In the genomic region with DNA sequence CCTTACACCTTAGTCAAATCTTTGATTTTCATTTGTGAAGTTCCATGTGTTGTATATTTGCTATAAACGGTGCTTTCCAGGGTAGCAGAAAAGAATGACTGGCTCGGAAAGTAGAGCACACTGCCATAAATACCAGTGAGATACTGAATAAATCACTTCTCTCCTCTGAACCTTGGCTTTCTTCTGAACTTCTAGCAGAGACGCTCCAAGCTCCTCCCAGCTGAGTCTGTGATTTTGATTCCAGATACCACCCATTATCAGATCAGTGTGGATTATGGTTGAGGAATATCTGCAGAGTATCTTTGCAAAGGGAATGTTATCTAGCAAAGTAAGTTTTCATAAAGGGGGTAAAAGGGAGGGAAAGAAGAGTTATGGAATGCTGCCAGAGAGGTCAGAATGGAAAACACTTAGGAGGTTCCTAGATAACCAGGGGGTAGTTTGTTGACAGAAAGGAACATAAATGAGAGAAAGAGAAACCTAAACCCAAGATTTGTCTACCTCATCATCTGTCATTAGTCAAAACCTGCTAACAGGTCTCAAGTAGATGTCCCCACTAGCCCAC, we compare ENCODE assay signal across 18 cellular contexts.
DNase-seq lines count a peak whose midpoint lies in the region; ATAC-seq and TF ChIP-seq lines count a peak whose summit lies in the region.
"Had no signal": no experiment of that assay in that cellular context is flagged by ENCODE, and none has a peak within 500 bp of the region (broad histone marks: within the 10 kb centered on the region; RNA-seq: fewer than 3 reads in every experiment).

No MANE protein-coding gene starts in this region.

- no peak overlapping the region for H2BK120ac ChIP-seq in neuronal stem cell (ENCODE audit: low read depth, low read length)

- H4K91ac ChIP-seq in neuronal stem cell (ENCODE audit: low read depth, low read length, poor library complexity), result no peak overlapping the region

- TF ChIP-seq POLR2A in heart left ventricle (IDR thresholded peaks at IDR 0.05) (no peak), GM18505 (IDR thresholded peaks at IDR 0.05; ENCODE audit: borderline replicate concordance, extremely low read depth, insufficient read depth, insufficient read length) (no peak)

- H3K36me3 ChIP-seq in heart left ventricle (peaks cover 0 to 15% (median under 1%) of the 10 kb centered on the region in 9 donors), mucosa of descending colon (ENCODE audit: low read depth) (no peaks in the 10 kb centered on the region), neuronal stem cell (replicated peaks in 1 of 2; ENCODE audit: control insufficient read depth in 2 of 2, insufficient read depth in 2 of 2, low read length in 2 of 2) (no peaks in the 10 kb centered on the region)

- H3K27me3 ChIP-seq in heart left ventricle (no peaks in the 10 kb centered on the region), neuronal stem cell (ENCODE audit: control insufficient read depth in 3 of 3, insufficient read depth in 3 of 3, low read depth in 1 of 3, low read length in 3 of 3) (no peaks in the 10 kb centered on the region)

- H2BK5ac ChIP-seq in neuronal stem cell (ENCODE audit: low read length), result no peak overlapping the region

- H3K36me3 Mint-ChIP-seq in chondrocyte (ENCODE audit: low read depth), result peaks cover 32% of the 10 kb centered on the region

- H2AK5ac ChIP-seq in neuronal stem cell (ENCODE audit: low read depth, low read length), result no peak overlapping the region

- WGBS in heart left ventricle, 4 donors, result 21 to 39% (median 25%) methylated on average over 3 of the region's 3 CpGs
- no CpG with 5 or more reads among the region's 3 CpGs for WGBS in neuronal stem cell (ENCODE audit: extremely low coverage in 2 of 2, insufficient read length in 2 of 2, insufficient replicate concordance in 1 of 2), 2 donors

- no peak overlapping the region for H3K4me2 ChIP-seq in neuronal stem cell (ENCODE audit: insufficient read depth, low read length, poor library complexity, severe bottlenecking)

- H3K4me1 Mint-ChIP-seq in chondrocyte (ENCODE audit: low read depth), result peaks cover 6% of the 10 kb centered on the region
- H3K4me1 Mint-ChIP-seq: IgD-negative memory B cell had no signal

- H3K27ac Mint-ChIP-seq in chondrocyte (ENCODE audit: unreplicated experiment), result peak overlapping the region; percentile 22
- H3K27ac Mint-ChIP-seq: IgD-negative memory B cell had no signal

- ATAC-seq in Right ventricle myocardium superior (ENCODE audit: poor library complexity), result peak; percentile 28
- no peak for ATAC-seq in heart left ventricle
- ATAC-seq in omental fat pad (ENCODE audit: low FRiP score), result peak; percentile 65
- ATAC-seq in mucosa of descending colon, result no peak
- ATAC-seq in GM18505 (IDR thresholded peaks at IDR 0.05; ENCODE audit: unreplicated experiment), result no peak
- ATAC-seq: GM12878 had no signal

- H3K4ac ChIP-seq in neuronal stem cell (ENCODE audit: low read length), result no peak overlapping the region

- H2BK12ac ChIP-seq in neuronal stem cell (ENCODE audit: low read length), result no peak overlapping the region

- peaks cover 13% of the 10 kb centered on the region for H3K9me3 Mint-ChIP-seq in chondrocyte (ENCODE audit: low read depth)

- no peak overlapping the region for H2AFZ ChIP-seq in neuronal stem cell (ENCODE audit: low read length)

- H2BK15ac ChIP-seq in neuronal stem cell (ENCODE audit: low read length), result no peak overlapping the region

- peak overlapping the region in 1 of 12 donors; percentile 44 for H3K27ac ChIP-seq in heart left ventricle
- H3K27ac ChIP-seq in neuronal stem cell (replicated peaks; ENCODE audit: low read length), result no peak overlapping the region

- H3K4me3 Mint-ChIP-seq in chondrocyte (ENCODE audit: unreplicated experiment), result no peak overlapping the region
- H3K4me3 Mint-ChIP-seq: IgD-negative memory B cell had no signal

- intact Hi-C loops in Right ventricle myocardium superior (cut with DNase I), result no loop called here
- intact Hi-C loops in heart left ventricle (cut with DNase I), result no loop called here
- intact Hi-C loops in mucosa of descending colon (cut with DNase I, micrococcal nuclease), result no loop called here

- H3K79me1 ChIP-seq in neuronal stem cell (ENCODE audit: low read depth, low read length), result no peaks in the 10 kb centered on the region

- H3K23ac ChIP-seq in neuronal stem cell (ENCODE audit: low read depth, low read length, poor library complexity), result no peak overlapping the region

- H3K9ac ChIP-seq in neuronal stem cell (ENCODE audit: low read depth, low read length, poor library complexity), result no peak overlapping the region

- no peak overlapping the region for H3K14ac ChIP-seq in neuronal stem cell (ENCODE audit: low read length)

- H3K4me3 ChIP-seq in heart left ventricle (no peak overlapping the region), mucosa of descending colon (no peak overlapping the region), neuronal stem cell (ENCODE audit: low read length in 2 of 2) (no peak overlapping the region)
- H3K4me3 ChIP-seq: GM12878 had no signal

- H3K4me1 ChIP-seq in heart left ventricle (peaks cover 0 to 19% (median 10%) of the 10 kb centered on the region in 12 donors), mucosa of descending colon (ENCODE audit: low read depth) (no peaks in the 10 kb centered on the region), neuronal stem cell (ENCODE audit: control insufficient read depth in 2 of 2, insufficient read depth in 1 of 2, low read depth in 1 of 2, low read length in 2 of 2) (no peaks in the 10 kb centered on the region)

- no peak overlapping the region for H3K18ac ChIP-seq in neuronal stem cell (ENCODE audit: low read length)

- DNase-seq in Right ventricle myocardium superior (no peak), heart left ventricle (no peak), chondrocyte (ENCODE audit: low spot score) (no peak), omental fat pad (ENCODE audit: low spot score) (no peak), NCI-H2107 (lab: John Stamatoyannopoulos, UW) (no peak), mucosa of descending colon (no peak), neuronal stem cell (ENCODE audit: low spot score) (no peak)
- DNase-seq: C1 segment of cervical spinal cord, DMS53, HCEC 1CT, NCI-H1417, NCI-H1930, NCI-H2171 treated with DMSO at 0.1 percent for 48 hours, NCI-H510A, SIG-M5 had no signal

- H3K27me3 Mint-ChIP-seq in chondrocyte (ENCODE audit: low read depth), result no peaks in the 10 kb centered on the region
- H3K27me3 Mint-ChIP-seq: IgD-negative memory B cell had no signal

- H4K8ac ChIP-seq in neuronal stem cell (ENCODE audit: low read depth, low read length), result no peak overlapping the region

- TF ChIP-seq CTCF in heart left ventricle (IDR thresholded peaks at IDR 0.05) (no peak), chondrocyte (IDR thresholded peaks at IDR 0.05) (no peak), omental fat pad (IDR thresholded peaks at IDR 0.05) (no peak), mucosa of descending colon (IDR thresholded peaks at IDR 0.05) (no peak)

- peaks cover 0 to 12% (median 0%) of the 10 kb centered on the region in 12 donors for H3K9me3 ChIP-seq in heart left ventricle
- H3K9me3 ChIP-seq in mucosa of descending colon, result no peaks in the 10 kb centered on the region
- no peaks in the 10 kb centered on the region for H3K9me3 ChIP-seq in neuronal stem cell (replicated peaks in 1 of 2; ENCODE audit: control insufficient read depth in 2 of 2, insufficient read depth in 1 of 2, low read depth in 1 of 2, low read length in 2 of 2)

Comparison
In these comparisons a context has a peak if more than half of its experiments do, and no peak if none do; other contexts are left out.
1. ATAC-seq: peak in Right ventricle myocardium superior (single experiment) and omental fat pad (single experiment); none in heart left ventricle (0 of 4), mucosa of descending colon (single experiment) and GM18505 (single experiment).